8 cellular contexts compared by ENCODE assay signal in the genomic region with DNA sequence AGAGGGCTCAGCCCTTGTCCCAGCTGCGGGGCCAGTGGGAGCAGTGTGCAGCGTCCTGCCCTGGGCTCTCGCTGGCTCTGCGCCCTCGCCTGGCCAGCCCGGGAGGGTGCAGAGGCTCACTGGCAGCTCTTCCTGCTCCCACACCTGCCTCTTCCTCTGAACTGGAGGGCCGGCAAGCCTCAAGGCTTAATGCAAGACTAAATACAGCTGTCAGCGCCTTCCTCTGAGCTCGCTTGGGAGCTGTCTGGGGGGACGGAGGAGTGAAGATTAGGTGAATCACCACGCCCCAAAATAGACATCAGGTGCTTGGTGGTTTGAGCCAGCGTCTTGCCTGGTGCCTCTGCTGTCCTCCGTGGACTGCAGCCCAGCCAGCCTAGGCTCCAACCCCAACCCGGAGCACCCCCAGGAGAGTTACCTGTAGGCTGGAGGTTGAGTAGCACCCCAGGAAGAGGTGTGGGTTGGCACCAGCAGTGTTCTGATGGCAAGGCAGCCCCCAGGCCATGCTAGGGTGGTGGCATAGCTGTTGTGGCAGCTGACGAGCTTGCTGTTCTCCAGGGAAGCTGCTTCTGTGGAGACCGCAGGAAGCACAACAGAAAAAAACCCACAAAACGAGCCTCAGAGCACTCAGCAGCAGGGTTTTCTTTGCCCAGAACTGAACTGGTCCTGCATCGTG. TPM values are rescaled to one million over a fixed set of nuclear protein-coding genes. Genes with fewer than 3 reads are reported as not detected.
DNase-seq lines count a peak whose midpoint lies in the region; ATAC-seq and TF ChIP-seq lines count a peak whose summit lies in the region.

No MANE protein-coding gene starts in this region.

- CTCF ChIA-PET in WTC11 (lab: Charles Lee), result interaction anchor here (0.6 to 4.0 kb wide), 27 partner anchors 9 to 533 kb away, joined by 3 to 40 read pairs (median 5); a partner anchor contains a TSS

- no peak overlapping the region for H3K27ac Mint-ChIP-seq in WTC11

- no peak overlapping the region for H3K4me3 Mint-ChIP-seq in WTC11

- H3K4me3 ChIP-seq in cardiac fibroblast (replicated peaks in 1 of 2; ENCODE audit: low read depth in 2 of 2, low read length in 2 of 2), result no peak overlapping the region
- no peak overlapping the region for H3K4me3 ChIP-seq in lung

- no peaks in the 10 kb centered on the region for H3K36me3 Mint-ChIP-seq in WTC11

- H3K4me1 Mint-ChIP-seq in WTC11, result peaks cover 10% of the 10 kb centered on the region

- H3K27ac ChIP-seq in lung (ENCODE audit: low read depth in 1 of 2, low read length in 1 of 2), result no peak overlapping the region

- peak; percentile 81 for ATAC-seq in GM18519 (IDR thresholded peaks at IDR 0.05; ENCODE audit: low FRiP score, unreplicated experiment)
- ATAC-seq in HG02981 (IDR thresholded peaks at IDR 0.05; ENCODE audit: unreplicated experiment), result peak; percentile 75
- ATAC-seq in WTC11, result peak; percentile 90
- peak; percentile 72 for ATAC-seq in lung (ENCODE audit: insufficient read depth, low FRiP score)

- WGBS in lung, 2 donors, result 13 to 23% methylated on average over 17 to 18 of the region's 18 CpGs

- H3K4me1 ChIP-seq in lung (ENCODE audit: control insufficient read depth in 2 of 2, insufficient read depth in 2 of 2, low read length in 2 of 2), result peaks cover 0 to under 1% of the 10 kb centered on the region in 2 donors

- POLR2A ChIA-PET in WTC11 (lab: Charles Lee), result interaction anchor here (0.5 to 0.6 kb wide), 2 partner anchors 98 to 127 kb away, joined by 3 read pairs; no protein-coding TSS in a partner anchor

- H3K27me3 ChIP-seq in lung (ENCODE audit: control insufficient read depth, insufficient read depth), result no peaks in the 10 kb centered on the region

- no peaks in the 10 kb centered on the region for H3K9me3 Mint-ChIP-seq in WTC11

- TF ChIP-seq CTCF in WTC11 (IDR thresholded peaks at IDR 0.05) (no peak), cardiac fibroblast (IDR thresholded peaks at IDR 0.05; ENCODE audit: low read depth, low read length) (peak; percentile 91), lung (IDR thresholded peaks at IDR 0.05; ENCODE audit: control extremely low read depth, extremely low read depth) (peak; percentile 69)

- H3K27me3 Mint-ChIP-seq in WTC11 (ENCODE audit: low read depth), result no peaks in the 10 kb centered on the region

- DNase-seq in A172 (ENCODE audit: low spot score) (peak; percentile 52), NCI-H2029 treated with DMSO at 0.1 percent for 48 hours (lab: John Stamatoyannopoulos, UW) (peak; percentile 77), WTC11 (ENCODE audit: low spot score) (peak; percentile 63), cardiac fibroblast (ENCODE audit: low read depth in 2 of 2) (peak; percentile 60 to 62), lung (ENCODE audit: low spot score) (peak; percentile 65)
- DNase-seq in stimulated activated CD8-positive, alpha-beta memory T cell treated with anti-CD3 and anti-CD28 coated beads, Interleukin-2, amount 100 ng/mL, for 1 hour (ENCODE audit: low read depth in 2 of 2), result peak; percentile 35 to 45

- no peaks in the 10 kb centered on the region for H3K9me3 ChIP-seq in lung (ENCODE audit: control insufficient read depth in 2 of 2, insufficient read depth in 1 of 2, low read length in 1 of 2)

- no peaks in the 10 kb centered on the region for H3K36me3 ChIP-seq in lung (ENCODE audit: control insufficient read depth in 2 of 2, insufficient read depth in 2 of 2, low read length in 2 of 2)

TF ChIP-seq in WTC11, 78 proteins besides CTCF, POLR2A, EP300 and RAD21:
- peak; percentile 36; the same call in 1 of the 2 replicates for TF ChIP-seq FOXP1 (CRISPR knock-in tag; IDR thresholded peaks at IDR 0.05; ENCODE audit: borderline replicate concordance)
- TF ChIP-seq, protein P1, sequence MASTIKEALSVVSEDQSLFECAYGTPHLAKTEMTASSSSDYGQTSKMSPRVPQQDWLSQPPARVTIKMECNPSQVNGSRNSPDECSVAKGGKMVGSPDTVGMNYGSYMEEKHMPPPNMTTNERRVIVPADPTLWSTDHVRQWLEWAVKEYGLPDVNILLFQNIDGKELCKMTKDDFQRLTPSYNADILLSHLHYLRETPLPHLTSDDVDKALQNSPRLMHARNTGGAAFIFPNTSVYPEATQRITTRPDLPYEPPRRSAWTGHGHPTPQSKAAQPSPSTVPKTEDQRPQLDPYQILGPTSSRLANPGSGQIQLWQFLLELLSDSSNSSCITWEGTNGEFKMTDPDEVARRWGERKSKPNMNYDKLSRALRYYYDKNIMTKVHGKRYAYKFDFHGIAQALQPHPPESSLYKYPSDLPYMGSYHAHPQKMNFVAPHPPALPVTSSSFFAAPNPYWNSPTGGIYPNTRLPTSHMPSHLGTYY (CRISPR knock-in tag; IDR thresholded peaks at IDR 0.05), result no peak
- TF ChIP-seq, protein P2, sequence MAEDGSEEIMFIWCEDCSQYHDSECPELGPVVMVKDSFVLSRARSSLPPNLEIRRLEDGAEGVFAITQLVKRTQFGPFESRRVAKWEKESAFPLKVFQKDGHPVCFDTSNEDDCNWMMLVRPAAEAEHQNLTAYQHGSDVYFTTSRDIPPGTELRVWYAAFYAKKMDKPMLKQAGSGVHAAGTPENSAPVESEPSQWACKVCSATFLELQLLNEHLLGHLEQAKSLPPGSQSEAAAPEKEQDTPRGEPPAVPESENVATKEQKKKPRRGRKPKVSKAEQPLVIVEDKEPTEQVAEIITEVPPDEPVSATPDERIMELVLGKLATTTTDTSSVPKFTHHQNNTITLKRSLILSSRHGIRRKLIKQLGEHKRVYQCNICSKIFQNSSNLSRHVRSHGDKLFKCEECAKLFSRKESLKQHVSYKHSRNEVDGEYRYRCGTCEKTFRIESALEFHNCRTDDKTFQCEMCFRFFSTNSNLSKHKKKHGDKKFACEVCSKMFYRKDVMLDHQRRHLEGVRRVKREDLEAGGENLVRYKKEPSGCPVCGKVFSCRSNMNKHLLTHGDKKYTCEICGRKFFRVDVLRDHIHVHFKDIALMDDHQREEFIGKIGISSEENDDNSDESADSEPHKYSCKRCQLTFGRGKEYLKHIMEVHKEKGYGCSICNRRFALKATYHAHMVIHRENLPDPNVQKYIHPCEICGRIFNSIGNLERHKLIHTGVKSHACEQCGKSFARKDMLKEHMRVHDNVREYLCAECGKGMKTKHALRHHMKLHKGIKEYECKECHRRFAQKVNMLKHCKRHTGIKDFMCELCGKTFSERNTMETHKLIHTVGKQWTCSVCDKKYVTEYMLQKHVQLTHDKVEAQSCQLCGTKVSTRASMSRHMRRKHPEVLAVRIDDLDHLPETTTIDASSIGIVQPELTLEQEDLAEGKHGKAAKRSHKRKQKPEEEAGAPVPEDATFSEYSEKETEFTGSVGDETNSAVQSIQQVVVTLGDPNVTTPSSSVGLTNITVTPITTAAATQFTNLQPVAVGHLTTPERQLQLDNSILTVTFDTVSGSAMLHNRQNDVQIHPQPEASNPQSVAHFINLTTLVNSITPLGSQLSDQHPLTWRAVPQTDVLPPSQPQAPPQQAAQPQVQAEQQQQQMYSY (CRISPR knock-in tag; IDR thresholded peaks at IDR 0.05), result no peak
TF ChIP-seq in WTC11: peak in this region for 1.

RNA-seq across cellular contexts. Expression of a gene that starts 36.9 kb away (rescaled TPM):
- total RNA-seq in A172 (2014; rRNA removed; shearing (Covaris generic)), result not detected in 2 replicates
- total RNA-seq in WTC11 (2021) (0.11 TPM in 1 of 3 replicates, not detected in the others), lung (under 1 TPM in 1 of 2 donors, not detected in 1; 0.28 TPM)
- polyA plus RNA-seq in lung, result under 1 TPM; 0.10 to 0.14 TPM
